Comparison of ENCODE assay signal across 13 cellular contexts in the genomic region with DNA sequence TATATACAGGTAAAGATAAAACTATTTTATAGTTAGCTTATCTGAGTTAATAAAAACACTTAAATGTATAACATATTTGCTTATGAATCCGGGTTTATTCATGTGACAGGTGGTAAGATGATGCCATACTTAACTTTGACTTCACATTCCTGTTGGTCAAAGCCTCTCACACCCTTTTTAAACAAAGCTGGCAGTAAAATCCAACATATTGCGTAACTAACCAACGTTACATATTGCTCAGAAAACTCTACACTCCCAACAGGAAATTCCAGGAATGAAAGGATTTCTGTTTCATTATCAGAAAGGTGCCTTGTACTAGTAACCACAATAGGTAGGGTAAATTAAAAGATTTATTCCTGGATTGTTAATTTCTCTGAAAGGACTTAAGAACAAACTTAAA. TPM values are rescaled to one million over a fixed set of nuclear protein-coding genes. Genes with fewer than 3 reads are reported as not detected.
DNase-seq lines count a peak whose midpoint lies in the region; ATAC-seq and TF ChIP-seq lines count a peak whose summit lies in the region.
"Had no signal": no experiment of that assay in that cellular context is flagged by ENCODE, and none has a peak within 500 bp of the region (broad histone marks: within the 10 kb centered on the region; RNA-seq: fewer than 3 reads in every experiment).

No MANE protein-coding gene starts in this region.

- H3K36me3 ChIP-seq in HEK293 (ENCODE audit: control insufficient read depth in 2 of 2, insufficient read depth in 1 of 2, low read length in 2 of 2): no peaks in the 10 kb centered on the region
- H3K36me3 ChIP-seq: SJCRH30 had no signal

- H3K9me3 ChIP-seq in HEK293 (ENCODE audit: control insufficient read depth, insufficient read depth, low read depth, low read length): no peaks in the 10 kb centered on the region
- no peaks in the 10 kb centered on the region for H3K9me3 ChIP-seq in CD4-positive, alpha-beta T cell (ENCODE audit: control insufficient read depth, low read length)
- H3K9me3 ChIP-seq: SJCRH30 had no signal

- peak; percentile 40 for DNase-seq in amniotic epithelial cell (ENCODE audit: low read depth)
- peak; percentile 75 to 91 for DNase-seq in foreskin keratinocyte
- DNase-seq in retinal pigment epithelial cell (ENCODE audit: low read depth): peak; percentile 84
- DNase-seq in COLO829 (ENCODE audit: low spot score): no peak
- no peak for DNase-seq in CD4-positive, alpha-beta T cell
- DNase-seq: glutamatergic neuron; NCI-H524 treated with DMSO at 0.1 percent for 48 hours; SJCRH30; stimulated activated CD4-positive, alpha-beta T cell treated with anti-CD3 and anti-CD28 coated beads, Interleukin-12 subunit alpha, Interleukin-12 subunit beta, amount 100 ng/mL, for 4 hours had no signal

- CTCF ChIA-PET in HEK293 (lab: Yijun Ruan, JAX): no interaction called here
- CTCF ChIA-PET in CD4-positive, alpha-beta T cell (lab: Charles Lee): no interaction called here

- H3K4me1 ChIP-seq in HEK293 (ENCODE audit: control insufficient read depth, insufficient read depth, low read length) (peaks cover 9% of the 10 kb centered on the region), foreskin keratinocyte (peaks cover 12% of the 10 kb centered on the region)
- H3K4me1 ChIP-seq: SJCRH30 had no signal

- TF ChIP-seq CTCF in HEK293 (tag by site-specific recombination; IDR thresholded peaks at IDR 0.05): no peak
- no peak for TF ChIP-seq CTCF in foreskin keratinocyte (conservative IDR thresholded peaks at IDR 0.05)
- TF ChIP-seq CTCF in retinal pigment epithelial cell (conservative IDR thresholded peaks at IDR 0.05; ENCODE audit: low read depth, low read length): no peak
- no peak for TF ChIP-seq CTCF in CD4-positive, alpha-beta T cell (IDR thresholded peaks at IDR 0.05)

- ATAC-seq in foreskin keratinocyte: peak; percentile 78
- ATAC-seq in CD4-positive, alpha-beta T cell (ENCODE audit: poor library complexity): no peak
- no peak for ATAC-seq in GM19397 (IDR thresholded peaks at IDR 0.05; ENCODE audit: unreplicated experiment)
- ATAC-seq in GM19023 (IDR thresholded peaks at IDR 0.05; ENCODE audit: unreplicated experiment): no peak
- ATAC-seq: activated CD4-positive, CD25-positive, alpha-beta regulatory T cell treated with anti-CD3 and anti-CD28 coated beads, Interleukin-2, amount 50 U/mL, for 24 hours had no signal

- peaks cover 29% of the 10 kb centered on the region for H3K36me3 Mint-ChIP-seq in CD4-positive, alpha-beta T cell (ENCODE audit: low read depth)

- H3K27ac Mint-ChIP-seq in CD4-positive, alpha-beta T cell: no peak overlapping the region

- POLR2A ChIA-PET in HEK293 (lab: Yijun Ruan, JAX): no interaction called here
- POLR2A ChIA-PET in CD4-positive, alpha-beta T cell (lab: Charles Lee): no interaction called here

- no peak overlapping the region for H3K4me3 ChIP-seq in HEK293 (ENCODE audit: low read depth, low read length)
- no peak overlapping the region for H3K4me3 ChIP-seq in retinal pigment epithelial cell (ENCODE audit: low read length)
- H3K4me3 ChIP-seq: SJCRH30 had no signal

- no peak overlapping the region for H3K4me3 Mint-ChIP-seq in CD4-positive, alpha-beta T cell

- H3K9me3 Mint-ChIP-seq in CD4-positive, alpha-beta T cell: peaks cover 3% of the 10 kb centered on the region

- H3K27me3 ChIP-seq in foreskin keratinocyte: no peaks in the 10 kb centered on the region
- no peaks in the 10 kb centered on the region for H3K27me3 ChIP-seq in CD4-positive, alpha-beta T cell (ENCODE audit: control insufficient read depth, insufficient read depth, low read length)
- H3K27me3 ChIP-seq: SJCRH30 had no signal

- H3K4me1 Mint-ChIP-seq in CD4-positive, alpha-beta T cell (ENCODE audit: low read depth): no peaks in the 10 kb centered on the region

- intact Hi-C loops in CD4-positive, alpha-beta T cell (cut with DNase I, micrococcal nuclease): no loop called here

- H3K27ac ChIP-seq in HEK293 (ENCODE audit: extremely low read depth, low read depth, low read length): no peak overlapping the region
- peak overlapping the region; percentile 56 for H3K27ac ChIP-seq in foreskin keratinocyte
- H3K27ac ChIP-seq in CD4-positive, alpha-beta T cell (ENCODE audit: low read depth, low read length): no peak overlapping the region
- H3K27ac ChIP-seq: SJCRH30 had no signal

- no peaks in the 10 kb centered on the region for H3K27me3 Mint-ChIP-seq in CD4-positive, alpha-beta T cell

TF ChIP-seq in HEK293, 187 proteins besides CTCF, POLR2A, EP300 and RAD21:
- no peak for TF ChIP-seq ZNF155 (tag by site-specific recombination; IDR thresholded peaks at IDR 0.05)
- peak; percentile 63; the same call in 1 of the 2 replicates for TF ChIP-seq KLF17 (tag by site-specific recombination; IDR thresholded peaks at IDR 0.05)
- TF ChIP-seq ZFP3 (tag by site-specific recombination; IDR thresholded peaks at IDR 0.05; ENCODE audit: low read depth): no peak
- 0 out of 2 replicates have a peak, but pooled peaks have one; percentile 10 for TF ChIP-seq SCRT2 (tag by site-specific recombination; IDR thresholded peaks at IDR 0.05)
- TF ChIP-seq KLF10 (tag by site-specific recombination; IDR thresholded peaks at IDR 0.05): peak; percentile 43; the same call in 1 of the 2 replicates
TF ChIP-seq in HEK293: peak in this region for 3.

RNA-seq across cellular contexts. Expression of gene CATSPERB, which starts 23.7 kb away (rescaled TPM):
- 0.18 and 0.34 TPM in 2 replicates for total RNA-seq in foreskin keratinocyte
- 0.07 and 0.11 TPM in 2 replicates for polyA plus RNA-seq in foreskin keratinocyte
- total RNA-seq in CD4-positive, alpha-beta T cell: 1 to 10 TPM; 5.3 to 7.1 TPM
- total RNA-seq: SJCRH30 had no signal

Comparison
In these comparisons a context has a peak if more than half of its experiments do, and no peak if none do; other contexts are left out.
1. DNase-seq: peak in amniotic epithelial cell (single experiment), foreskin keratinocyte (2 of 2) and retinal pigment epithelial cell (single experiment); none in COLO829 (single experiment) and CD4-positive, alpha-beta T cell (0 of 10).